3 cellular contexts compared by ENCODE assay signal in genomic region chr17:62631086-62631935, GRCh38.
TF ChIP-seq lines count a peak whose summit lies in the region.

No MANE protein-coding gene starts in this region.

TF ChIP-seq in HepG2, 621 proteins besides CTCF, POLR2A, EP300 and RAD21:
- TF ChIP-seq ZNF263 (CRISPR knock-in tag; IDR thresholded peaks at IDR 0.05) (peak; percentile 66), TRIM24 (CRISPR knock-in tag; IDR thresholded peaks at IDR 0.05) (no peak)

TF ChIP-seq in H1, 55 proteins besides CTCF, POLR2A, EP300 and RAD21:
- no peak for TF ChIP-seq SIRT6 (IDR thresholded peaks at IDR 0.05; ENCODE audit: low read length)

TF ChIP-seq in GM23338, 12 proteins besides CTCF, POLR2A, EP300 and RAD21:
- TF ChIP-seq CREB1 (CRISPR knock-in tag; IDR thresholded peaks at IDR 0.05; ENCODE audit: low read depth): no peak
- TF ChIP-seq ZNF114 (CRISPR knock-in tag; IDR thresholded peaks at IDR 0.05): no peak
- no peak for TF ChIP-seq NANOG (IDR thresholded peaks at IDR 0.05; ENCODE audit: borderline replicate concordance)
- TF ChIP-seq, protein P1, sequence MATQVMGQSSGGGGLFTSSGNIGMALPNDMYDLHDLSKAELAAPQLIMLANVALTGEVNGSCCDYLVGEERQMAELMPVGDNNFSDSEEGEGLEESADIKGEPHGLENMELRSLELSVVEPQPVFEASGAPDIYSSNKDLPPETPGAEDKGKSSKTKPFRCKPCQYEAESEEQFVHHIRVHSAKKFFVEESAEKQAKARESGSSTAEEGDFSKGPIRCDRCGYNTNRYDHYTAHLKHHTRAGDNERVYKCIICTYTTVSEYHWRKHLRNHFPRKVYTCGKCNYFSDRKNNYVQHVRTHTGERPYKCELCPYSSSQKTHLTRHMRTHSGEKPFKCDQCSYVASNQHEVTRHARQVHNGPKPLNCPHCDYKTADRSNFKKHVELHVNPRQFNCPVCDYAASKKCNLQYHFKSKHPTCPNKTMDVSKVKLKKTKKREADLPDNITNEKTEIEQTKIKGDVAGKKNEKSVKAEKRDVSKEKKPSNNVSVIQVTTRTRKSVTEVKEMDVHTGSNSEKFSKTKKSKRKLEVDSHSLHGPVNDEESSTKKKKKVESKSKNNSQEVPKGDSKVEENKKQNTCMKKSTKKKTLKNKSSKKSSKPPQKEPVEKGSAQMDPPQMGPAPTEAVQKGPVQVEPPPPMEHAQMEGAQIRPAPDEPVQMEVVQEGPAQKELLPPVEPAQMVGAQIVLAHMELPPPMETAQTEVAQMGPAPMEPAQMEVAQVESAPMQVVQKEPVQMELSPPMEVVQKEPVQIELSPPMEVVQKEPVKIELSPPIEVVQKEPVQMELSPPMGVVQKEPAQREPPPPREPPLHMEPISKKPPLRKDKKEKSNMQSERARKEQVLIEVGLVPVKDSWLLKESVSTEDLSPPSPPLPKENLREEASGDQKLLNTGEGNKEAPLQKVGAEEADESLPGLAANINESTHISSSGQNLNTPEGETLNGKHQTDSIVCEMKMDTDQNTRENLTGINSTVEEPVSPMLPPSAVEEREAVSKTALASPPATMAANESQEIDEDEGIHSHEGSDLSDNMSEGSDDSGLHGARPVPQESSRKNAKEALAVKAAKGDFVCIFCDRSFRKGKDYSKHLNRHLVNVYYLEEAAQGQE (IDR thresholded peaks at IDR 0.05; ENCODE audit: unreplicated experiment): no peak
- no peak for TF ChIP-seq POLR2AphosphoS5 (IDR thresholded peaks at IDR 0.05; ENCODE audit: low read depth)
- no peak for TF ChIP-seq JUNB (IDR thresholded peaks at IDR 0.05; ENCODE audit: unreplicated experiment)
- TF ChIP-seq EZH2phosphoT487 (IDR thresholded peaks at IDR 0.05; ENCODE audit: unreplicated experiment): no peak
- no peak for TF ChIP-seq ZNF462 (CRISPR knock-in tag; IDR thresholded peaks at IDR 0.05)
- TF ChIP-seq, protein P2, sequence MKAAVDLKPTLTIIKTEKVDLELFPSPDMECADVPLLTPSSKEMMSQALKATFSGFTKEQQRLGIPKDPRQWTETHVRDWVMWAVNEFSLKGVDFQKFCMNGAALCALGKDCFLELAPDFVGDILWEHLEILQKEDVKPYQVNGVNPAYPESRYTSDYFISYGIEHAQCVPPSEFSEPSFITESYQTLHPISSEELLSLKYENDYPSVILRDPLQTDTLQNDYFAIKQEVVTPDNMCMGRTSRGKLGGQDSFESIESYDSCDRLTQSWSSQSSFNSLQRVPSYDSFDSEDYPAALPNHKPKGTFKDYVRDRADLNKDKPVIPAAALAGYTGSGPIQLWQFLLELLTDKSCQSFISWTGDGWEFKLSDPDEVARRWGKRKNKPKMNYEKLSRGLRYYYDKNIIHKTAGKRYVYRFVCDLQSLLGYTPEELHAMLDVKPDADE (IDR thresholded peaks at IDR 0.05): no peak
- no peak for TF ChIP-seq EZH2 (IDR thresholded peaks at IDR 0.05; ENCODE audit: low read depth, unreplicated experiment)
- TF ChIP-seq ZNF331 (CRISPR knock-in tag; IDR thresholded peaks at IDR 0.05; ENCODE audit: low read depth): no peak
- no peak for TF ChIP-seq STAT1 (IDR thresholded peaks at IDR 0.05; ENCODE audit: unreplicated experiment)
